Comparison of ENCODE assay signal across 9 cellular contexts in the genomic region with DNA sequence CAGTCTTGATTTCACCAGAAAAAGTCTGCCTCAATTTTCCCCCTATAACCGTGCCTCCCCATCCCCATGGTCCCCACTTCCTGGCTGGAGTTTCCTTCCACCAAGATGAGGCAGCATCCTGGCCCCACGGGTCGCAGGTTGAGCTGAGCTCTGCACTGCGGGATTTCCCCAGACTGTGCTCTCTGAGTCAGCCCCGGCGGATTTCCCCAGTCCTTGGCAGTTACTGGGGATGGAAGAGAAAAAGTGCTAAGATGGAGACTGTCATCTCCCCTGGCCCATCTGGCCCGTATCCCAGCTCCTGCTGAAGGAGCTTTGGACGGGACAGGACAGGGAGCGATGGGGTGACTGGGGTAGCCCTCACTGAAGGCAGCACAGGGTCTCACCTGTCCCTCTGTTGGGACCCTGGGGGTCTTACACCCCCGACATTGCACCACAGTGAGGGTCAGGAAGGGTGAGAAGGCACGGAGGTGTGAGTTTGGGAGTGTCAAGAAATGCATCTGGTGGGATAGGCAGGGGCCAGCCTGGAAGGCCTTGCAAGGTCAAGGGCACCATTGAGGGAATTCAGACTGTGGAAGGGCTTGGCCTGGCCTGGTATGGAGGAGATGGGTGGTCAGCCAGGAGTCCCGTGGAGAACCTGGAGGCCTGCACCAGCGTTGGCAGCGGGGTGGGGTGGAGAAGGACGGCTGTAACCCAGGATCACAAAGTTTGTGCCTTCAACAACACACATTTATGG. TPM values are rescaled to one million over a fixed set of nuclear protein-coding genes. Genes with fewer than 3 reads are reported as not detected.
DNase-seq lines count a peak whose midpoint lies in the region; ATAC-seq and TF ChIP-seq lines count a peak whose summit lies in the region.
"Had no signal": no experiment of that assay in that cellular context is flagged by ENCODE, and none has a peak within 500 bp of the region (broad histone marks: within the 10 kb centered on the region; RNA-seq: fewer than 3 reads in every experiment).

No MANE protein-coding gene starts in this region.

- peaks cover 69% of the 10 kb centered on the region for H3K36me3 Mint-ChIP-seq in activated naive CD4-positive, alpha-beta T cell treated with anti-CD3 and anti-CD28 coated beads for 36 hours (ENCODE audit: low read depth)
- peaks cover 10% of the 10 kb centered on the region for H3K36me3 Mint-ChIP-seq in natural killer cell

- peaks cover 23% of the 10 kb centered on the region for H3K4me1 Mint-ChIP-seq in activated naive CD4-positive, alpha-beta T cell treated with anti-CD3 and anti-CD28 coated beads for 36 hours (ENCODE audit: low read depth)
- peaks cover 0 to 11% of the 10 kb centered on the region in 2 donors for H3K4me1 Mint-ChIP-seq in natural killer cell

- H3K9ac ChIP-seq in BLaER1 = no peak overlapping the region

- no peak for TF ChIP-seq CTCF in natural killer cell (IDR thresholded peaks at IDR 0.05)

- no peaks in the 10 kb centered on the region for H3K27me3 Mint-ChIP-seq in activated naive CD4-positive, alpha-beta T cell treated with anti-CD3 and anti-CD28 coated beads for 36 hours (ENCODE audit: low read depth)
- no peaks in the 10 kb centered on the region for H3K27me3 Mint-ChIP-seq in natural killer cell (ENCODE audit: low read depth in 2 of 2)

- no peaks in the 10 kb centered on the region for H3K9me3 ChIP-seq in BLaER1

- H3K27ac ChIP-seq in BLaER1 = peak overlapping the region; percentile 45; the same call in 1 of the 2 replicates

- peaks cover 94% of the 10 kb centered on the region for H3K36me3 ChIP-seq in BLaER1

- H3K4me3 ChIP-seq in BLaER1 = no peak overlapping the region

- H3K4me1 ChIP-seq in BLaER1 = peaks cover 27% of the 10 kb centered on the region

- no peaks in the 10 kb centered on the region for H4K20me1 ChIP-seq in BLaER1

- H3K27me3 ChIP-seq in BLaER1 = no peaks in the 10 kb centered on the region

- no peak overlapping the region for H3K4me3 Mint-ChIP-seq in activated naive CD4-positive, alpha-beta T cell treated with anti-CD3 and anti-CD28 coated beads for 36 hours
- no peak overlapping the region for H3K4me3 Mint-ChIP-seq in natural killer cell

- DNase-seq in activated naive CD4-positive, alpha-beta T cell treated with anti-CD3 and anti-CD28 coated beads for 36 hours = peak; percentile 92
- DNase-seq in natural killer cell (peak; percentile 10), amygdala (lab: John Stamatoyannopoulos, UW) (no peak), HUDEP-2 (lab: John Stamatoyannopoulos, UW; ENCODE audit: unreplicated experiment in 76 of 76) (no peak), NCI-H2107 treated with DMSO at 0.1 percent for 48 hours (lab: John Stamatoyannopoulos, UW; ENCODE audit: unreplicated experiment) (no peak)
- DNase-seq in effector CD8-positive, alpha-beta T cell (lab: John Stamatoyannopoulos, UW) = no peak
- DNase-seq: NCI-H1694 treated with DMSO at 0.1 percent for 48 hours had no signal

- CTCF ChIA-PET in activated naive CD4-positive, alpha-beta T cell treated with anti-CD3 and anti-CD28 coated beads for 36 hours (lab: Charles Lee) = interaction anchor here (0.6 kb wide), 1 partner anchor 63 kb away, joined by 3 read pairs; no protein-coding TSS in a partner anchor

- peak overlapping the region; percentile 69 for H3K27ac Mint-ChIP-seq in activated naive CD4-positive, alpha-beta T cell treated with anti-CD3 and anti-CD28 coated beads for 36 hours
- H3K27ac Mint-ChIP-seq in natural killer cell = peak overlapping the region in 1 of 2 donors; percentile 66

- H3K9me3 Mint-ChIP-seq in activated naive CD4-positive, alpha-beta T cell treated with anti-CD3 and anti-CD28 coated beads for 36 hours = no peaks in the 10 kb centered on the region
- H3K9me3 Mint-ChIP-seq in natural killer cell = no peaks in the 10 kb centered on the region

- ATAC-seq in HG03045 (IDR thresholded peaks at IDR 0.05; ENCODE audit: unreplicated experiment) = peak; percentile 45
- no peak for ATAC-seq in natural killer cell

- intact Hi-C loops in activated naive CD4-positive, alpha-beta T cell treated with anti-CD3 and anti-CD28 coated beads for 36 hours (cut with micrococcal nuclease) = loop anchor here (2.0 kb wide), 1 partner anchor 41 kb away; a partner anchor contains a TSS
- intact Hi-C loops in natural killer cell (cut with micrococcal nuclease) = no loop called here

- H3K4me2 ChIP-seq in BLaER1 = peak overlapping the region; percentile 54

RNA-seq across cellular contexts. Expression of a gene that starts 36.5 kb away (rescaled TPM):
- 10 to 100 TPM; 76.6 to 78.9 TPM for total RNA-seq in activated naive CD4-positive, alpha-beta T cell treated with anti-CD3 and anti-CD28 coated beads for 36 hours
- 100 to 1,000 TPM; 134 to 156 (median 150) TPM for total RNA-seq in natural killer cell

RNA-seq across cellular contexts. Expression of a gene that starts 37.6 kb away (rescaled TPM):
- total RNA-seq in activated naive CD4-positive, alpha-beta T cell treated with anti-CD3 and anti-CD28 coated beads for 36 hours = not detected
- under 1 TPM in 2 of 3 donors, not detected in 1; 0.19 to 0.25 TPM for total RNA-seq in natural killer cell

RNA-seq across cellular contexts. Expression of a gene that starts 41.3 kb away (rescaled TPM):
- total RNA-seq in activated naive CD4-positive, alpha-beta T cell treated with anti-CD3 and anti-CD28 coated beads for 36 hours = 10 to 100 TPM; 52.0 to 58.7 TPM
- 10 to 100 TPM; 12.5 to 18.1 (median 15.9) TPM for total RNA-seq in natural killer cell

RNA-seq across cellular contexts. Expression of a gene that starts 48.3 kb away (rescaled TPM):
- not detected for total RNA-seq in activated naive CD4-positive, alpha-beta T cell treated with anti-CD3 and anti-CD28 coated beads for 36 hours
- not detected for total RNA-seq in natural killer cell

RNA-seq across cellular contexts. Expression of a gene that starts 58.7 kb away (rescaled TPM):
- total RNA-seq in activated naive CD4-positive, alpha-beta T cell treated with anti-CD3 and anti-CD28 coated beads for 36 hours = not detected
- total RNA-seq in natural killer cell = under 1 TPM in 1 of 3 donors, not detected in 2; 0.31 TPM

Comparison
In these comparisons a context has a peak if more than half of its experiments do, and no peak if none do; other contexts are left out.
1. DNase-seq: peak in activated naive CD4-positive, alpha-beta T cell treated with anti-CD3 and anti-CD28 coated beads for 36 hours (single experiment) and natural killer cell (single experiment); none in amygdala (0 of 56), HUDEP-2 (0 of 76), NCI-H2107 treated with DMSO at 0.1 percent for 48 hours (single experiment) and effector CD8-positive, alpha-beta T cell (single experiment).